In the genomic region with DNA sequence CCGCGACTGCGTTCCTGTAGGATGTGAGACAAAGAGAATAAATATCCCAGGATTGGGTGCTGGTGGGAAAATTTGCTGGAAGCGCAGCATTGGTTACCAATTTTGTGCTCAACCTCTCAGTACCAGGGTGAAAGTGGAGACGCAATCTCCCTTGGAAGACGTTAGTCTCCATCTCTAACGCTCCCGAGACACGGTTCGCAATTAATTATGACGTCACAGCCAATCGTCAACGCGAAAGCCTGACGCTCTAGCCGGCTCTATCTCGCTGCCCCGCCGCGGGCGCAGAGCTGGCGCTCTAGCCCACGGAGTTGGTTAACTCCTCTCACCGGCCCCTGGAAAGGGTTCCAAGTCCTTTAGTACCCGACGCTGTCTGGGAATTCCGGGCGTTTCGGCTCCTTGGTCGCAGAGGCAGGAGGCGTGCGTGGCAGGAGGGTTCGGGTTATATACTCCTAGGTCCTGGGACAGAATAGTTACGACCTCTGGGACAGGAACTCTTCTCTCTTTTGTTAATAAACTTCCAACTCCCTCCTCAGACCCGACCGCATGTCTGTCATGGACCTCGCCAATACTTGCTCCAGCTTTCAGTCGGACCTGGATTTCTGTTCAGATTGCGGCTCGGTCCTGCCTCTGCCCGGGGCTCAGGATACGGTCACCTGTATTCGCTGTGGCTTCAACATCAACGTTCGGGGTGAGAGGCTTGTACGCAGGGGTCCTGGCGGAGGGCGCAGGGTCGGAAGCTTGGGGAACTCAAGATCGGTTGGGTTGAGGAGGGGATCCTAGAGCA, we compare ENCODE assay signal across 1 cellular context.
TF ChIP-seq lines count a peak whose summit lies in the region.

A gene with protein sequence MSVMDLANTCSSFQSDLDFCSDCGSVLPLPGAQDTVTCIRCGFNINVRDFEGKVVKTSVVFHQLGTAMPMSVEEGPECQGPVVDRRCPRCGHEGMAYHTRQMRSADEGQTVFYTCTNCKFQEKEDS (plus strand): TSS at position 284 of the 784 bp plus-strand sequence. CDS start 260 bp downstream, at position 544.

TF ChIP-seq in GM23338, 12 proteins besides CTCF, POLR2A, EP300 and RAD21:
- TF ChIP-seq JUNB (IDR thresholded peaks at IDR 0.05; ENCODE audit: unreplicated experiment), result no peak
- no peak for TF ChIP-seq EZH2phosphoT487 (IDR thresholded peaks at IDR 0.05; ENCODE audit: unreplicated experiment)
- TF ChIP-seq CREB1 (CRISPR knock-in tag; IDR thresholded peaks at IDR 0.05; ENCODE audit: low read depth), result peak; percentile 100
- TF ChIP-seq ZNF331 (CRISPR knock-in tag; IDR thresholded peaks at IDR 0.05; ENCODE audit: low read depth), result no peak
- peak; percentile 88 for TF ChIP-seq POLR2AphosphoS5 (IDR thresholded peaks at IDR 0.05; ENCODE audit: low read depth)
- no peak for TF ChIP-seq STAT1 (IDR thresholded peaks at IDR 0.05; ENCODE audit: unreplicated experiment)
- no peak for TF ChIP-seq ZNF114 (CRISPR knock-in tag; IDR thresholded peaks at IDR 0.05)
- peak; percentile 82 for TF ChIP-seq ETS1 (IDR thresholded peaks at IDR 0.05)
- no peak for TF ChIP-seq NANOG (IDR thresholded peaks at IDR 0.05; ENCODE audit: borderline replicate concordance)
- no peak for TF ChIP-seq ZNF462 (CRISPR knock-in tag; IDR thresholded peaks at IDR 0.05)
- TF ChIP-seq, protein P1, sequence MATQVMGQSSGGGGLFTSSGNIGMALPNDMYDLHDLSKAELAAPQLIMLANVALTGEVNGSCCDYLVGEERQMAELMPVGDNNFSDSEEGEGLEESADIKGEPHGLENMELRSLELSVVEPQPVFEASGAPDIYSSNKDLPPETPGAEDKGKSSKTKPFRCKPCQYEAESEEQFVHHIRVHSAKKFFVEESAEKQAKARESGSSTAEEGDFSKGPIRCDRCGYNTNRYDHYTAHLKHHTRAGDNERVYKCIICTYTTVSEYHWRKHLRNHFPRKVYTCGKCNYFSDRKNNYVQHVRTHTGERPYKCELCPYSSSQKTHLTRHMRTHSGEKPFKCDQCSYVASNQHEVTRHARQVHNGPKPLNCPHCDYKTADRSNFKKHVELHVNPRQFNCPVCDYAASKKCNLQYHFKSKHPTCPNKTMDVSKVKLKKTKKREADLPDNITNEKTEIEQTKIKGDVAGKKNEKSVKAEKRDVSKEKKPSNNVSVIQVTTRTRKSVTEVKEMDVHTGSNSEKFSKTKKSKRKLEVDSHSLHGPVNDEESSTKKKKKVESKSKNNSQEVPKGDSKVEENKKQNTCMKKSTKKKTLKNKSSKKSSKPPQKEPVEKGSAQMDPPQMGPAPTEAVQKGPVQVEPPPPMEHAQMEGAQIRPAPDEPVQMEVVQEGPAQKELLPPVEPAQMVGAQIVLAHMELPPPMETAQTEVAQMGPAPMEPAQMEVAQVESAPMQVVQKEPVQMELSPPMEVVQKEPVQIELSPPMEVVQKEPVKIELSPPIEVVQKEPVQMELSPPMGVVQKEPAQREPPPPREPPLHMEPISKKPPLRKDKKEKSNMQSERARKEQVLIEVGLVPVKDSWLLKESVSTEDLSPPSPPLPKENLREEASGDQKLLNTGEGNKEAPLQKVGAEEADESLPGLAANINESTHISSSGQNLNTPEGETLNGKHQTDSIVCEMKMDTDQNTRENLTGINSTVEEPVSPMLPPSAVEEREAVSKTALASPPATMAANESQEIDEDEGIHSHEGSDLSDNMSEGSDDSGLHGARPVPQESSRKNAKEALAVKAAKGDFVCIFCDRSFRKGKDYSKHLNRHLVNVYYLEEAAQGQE (IDR thresholded peaks at IDR 0.05; ENCODE audit: unreplicated experiment), result no peak
- no peak for TF ChIP-seq EZH2 (IDR thresholded peaks at IDR 0.05; ENCODE audit: low read depth, unreplicated experiment)
